ENCODE assay signal across 1 cellular context in genomic region chr9:81634437-81634836, GRCh38.
TF ChIP-seq lines count a peak whose summit lies in the region.

No MANE protein-coding gene starts in this region.

TF ChIP-seq in GM23338, 12 proteins besides CTCF, POLR2A, EP300 and RAD21 (continued from another document):
- TF ChIP-seq, protein P1, sequence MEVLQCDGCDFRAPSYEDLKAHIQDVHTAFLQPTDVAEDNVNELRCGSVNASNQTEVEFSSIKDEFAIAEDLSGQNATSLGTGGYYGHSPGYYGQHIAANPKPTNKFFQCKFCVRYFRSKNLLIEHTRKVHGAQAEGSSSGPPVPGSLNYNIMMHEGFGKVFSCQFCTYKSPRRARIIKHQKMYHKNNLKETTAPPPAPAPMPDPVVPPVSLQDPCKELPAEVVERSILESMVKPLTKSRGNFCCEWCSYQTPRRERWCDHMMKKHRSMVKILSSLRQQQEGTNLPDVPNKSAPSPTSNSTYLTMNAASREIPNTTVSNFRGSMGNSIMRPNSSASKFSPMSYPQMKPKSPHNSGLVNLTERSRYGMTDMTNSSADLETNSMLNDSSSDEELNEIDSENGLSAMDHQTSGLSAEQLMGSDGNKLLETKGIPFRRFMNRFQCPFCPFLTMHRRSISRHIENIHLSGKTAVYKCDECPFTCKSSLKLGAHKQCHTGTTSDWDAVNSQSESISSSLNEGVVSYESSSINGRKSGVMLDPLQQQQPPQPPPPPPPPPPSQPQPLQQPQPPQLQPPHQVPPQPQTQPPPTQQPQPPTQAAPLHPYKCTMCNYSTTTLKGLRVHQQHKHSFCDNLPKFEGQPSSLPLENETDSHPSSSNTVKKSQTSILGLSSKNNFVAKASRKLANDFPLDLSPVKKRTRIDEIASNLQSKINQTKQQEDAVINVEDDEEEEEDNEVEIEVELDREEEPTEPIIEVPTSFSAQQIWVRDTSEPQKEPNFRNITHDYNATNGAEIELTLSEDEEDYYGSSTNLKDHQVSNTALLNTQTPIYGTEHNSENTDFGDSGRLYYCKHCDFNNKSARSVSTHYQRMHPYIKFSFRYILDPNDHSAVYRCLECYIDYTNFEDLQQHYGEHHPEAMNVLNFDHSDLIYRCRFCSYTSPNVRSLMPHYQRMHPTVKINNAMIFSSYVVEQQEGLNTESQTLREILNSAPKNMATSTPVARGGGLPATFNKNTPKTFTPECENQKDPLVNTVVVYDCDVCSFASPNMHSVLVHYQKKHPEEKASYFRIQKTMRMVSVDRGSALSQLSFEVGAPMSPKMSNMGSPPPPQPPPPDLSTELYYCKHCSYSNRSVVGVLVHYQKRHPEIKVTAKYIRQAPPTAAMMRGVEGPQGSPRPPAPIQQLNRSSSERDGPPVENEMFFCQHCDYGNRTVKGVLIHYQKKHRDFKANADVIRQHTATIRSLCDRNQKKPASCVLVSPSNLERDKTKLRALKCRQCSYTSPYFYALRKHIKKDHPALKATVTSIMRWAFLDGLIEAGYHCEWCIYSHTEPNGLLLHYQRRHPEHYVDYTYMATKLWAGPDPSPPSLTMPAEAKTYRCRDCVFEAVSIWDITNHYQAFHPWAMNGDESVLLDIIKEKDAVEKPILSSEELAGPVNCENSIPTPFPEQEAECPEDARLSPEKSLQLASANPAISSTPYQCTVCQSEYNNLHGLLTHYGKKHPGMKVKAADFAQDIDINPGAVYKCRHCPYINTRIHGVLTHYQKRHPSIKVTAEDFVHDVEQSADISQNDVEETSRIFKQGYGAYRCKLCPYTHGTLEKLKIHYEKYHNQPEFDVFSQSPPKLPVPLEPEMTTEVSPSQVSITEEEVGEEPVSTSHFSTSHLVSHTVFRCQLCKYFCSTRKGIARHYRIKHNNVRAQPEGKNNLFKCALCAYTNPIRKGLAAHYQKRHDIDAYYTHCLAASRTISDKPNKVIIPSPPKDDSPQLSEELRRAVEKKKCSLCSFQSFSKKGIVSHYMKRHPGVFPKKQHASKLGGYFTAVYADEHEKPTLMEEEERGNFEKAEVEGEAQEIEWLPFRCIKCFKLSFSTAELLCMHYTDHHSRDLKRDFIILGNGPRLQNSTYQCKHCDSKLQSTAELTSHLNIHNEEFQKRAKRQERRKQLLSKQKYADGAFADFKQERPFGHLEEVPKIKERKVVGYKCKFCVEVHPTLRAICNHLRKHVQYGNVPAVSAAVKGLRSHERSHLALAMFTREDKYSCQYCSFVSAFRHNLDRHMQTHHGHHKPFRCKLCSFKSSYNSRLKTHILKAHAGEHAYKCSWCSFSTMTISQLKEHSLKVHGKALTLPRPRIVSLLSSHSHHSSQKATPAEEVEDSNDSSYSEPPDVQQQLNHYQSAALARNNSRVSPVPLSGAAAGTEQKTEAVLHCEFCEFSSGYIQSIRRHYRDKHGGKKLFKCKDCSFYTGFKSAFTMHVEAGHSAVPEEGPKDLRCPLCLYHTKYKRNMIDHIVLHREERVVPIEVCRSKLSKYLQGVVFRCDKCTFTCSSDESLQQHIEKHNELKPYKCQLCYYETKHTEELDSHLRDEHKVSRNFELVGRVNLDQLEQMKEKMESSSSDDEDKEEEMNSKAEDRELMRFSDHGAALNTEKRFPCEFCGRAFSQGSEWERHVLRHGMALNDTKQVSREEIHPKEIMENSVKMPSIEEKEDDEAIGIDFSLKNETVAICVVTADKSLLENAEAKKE (CRISPR knock-in tag; IDR thresholded peaks at IDR 0.05) = no peak
- TF ChIP-seq STAT1 (IDR thresholded peaks at IDR 0.05; ENCODE audit: unreplicated experiment) = no peak
- TF ChIP-seq, protein P2, sequence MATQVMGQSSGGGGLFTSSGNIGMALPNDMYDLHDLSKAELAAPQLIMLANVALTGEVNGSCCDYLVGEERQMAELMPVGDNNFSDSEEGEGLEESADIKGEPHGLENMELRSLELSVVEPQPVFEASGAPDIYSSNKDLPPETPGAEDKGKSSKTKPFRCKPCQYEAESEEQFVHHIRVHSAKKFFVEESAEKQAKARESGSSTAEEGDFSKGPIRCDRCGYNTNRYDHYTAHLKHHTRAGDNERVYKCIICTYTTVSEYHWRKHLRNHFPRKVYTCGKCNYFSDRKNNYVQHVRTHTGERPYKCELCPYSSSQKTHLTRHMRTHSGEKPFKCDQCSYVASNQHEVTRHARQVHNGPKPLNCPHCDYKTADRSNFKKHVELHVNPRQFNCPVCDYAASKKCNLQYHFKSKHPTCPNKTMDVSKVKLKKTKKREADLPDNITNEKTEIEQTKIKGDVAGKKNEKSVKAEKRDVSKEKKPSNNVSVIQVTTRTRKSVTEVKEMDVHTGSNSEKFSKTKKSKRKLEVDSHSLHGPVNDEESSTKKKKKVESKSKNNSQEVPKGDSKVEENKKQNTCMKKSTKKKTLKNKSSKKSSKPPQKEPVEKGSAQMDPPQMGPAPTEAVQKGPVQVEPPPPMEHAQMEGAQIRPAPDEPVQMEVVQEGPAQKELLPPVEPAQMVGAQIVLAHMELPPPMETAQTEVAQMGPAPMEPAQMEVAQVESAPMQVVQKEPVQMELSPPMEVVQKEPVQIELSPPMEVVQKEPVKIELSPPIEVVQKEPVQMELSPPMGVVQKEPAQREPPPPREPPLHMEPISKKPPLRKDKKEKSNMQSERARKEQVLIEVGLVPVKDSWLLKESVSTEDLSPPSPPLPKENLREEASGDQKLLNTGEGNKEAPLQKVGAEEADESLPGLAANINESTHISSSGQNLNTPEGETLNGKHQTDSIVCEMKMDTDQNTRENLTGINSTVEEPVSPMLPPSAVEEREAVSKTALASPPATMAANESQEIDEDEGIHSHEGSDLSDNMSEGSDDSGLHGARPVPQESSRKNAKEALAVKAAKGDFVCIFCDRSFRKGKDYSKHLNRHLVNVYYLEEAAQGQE (IDR thresholded peaks at IDR 0.05; ENCODE audit: unreplicated experiment) = no peak
